8 cellular contexts compared by ENCODE assay signal in the genomic region with DNA sequence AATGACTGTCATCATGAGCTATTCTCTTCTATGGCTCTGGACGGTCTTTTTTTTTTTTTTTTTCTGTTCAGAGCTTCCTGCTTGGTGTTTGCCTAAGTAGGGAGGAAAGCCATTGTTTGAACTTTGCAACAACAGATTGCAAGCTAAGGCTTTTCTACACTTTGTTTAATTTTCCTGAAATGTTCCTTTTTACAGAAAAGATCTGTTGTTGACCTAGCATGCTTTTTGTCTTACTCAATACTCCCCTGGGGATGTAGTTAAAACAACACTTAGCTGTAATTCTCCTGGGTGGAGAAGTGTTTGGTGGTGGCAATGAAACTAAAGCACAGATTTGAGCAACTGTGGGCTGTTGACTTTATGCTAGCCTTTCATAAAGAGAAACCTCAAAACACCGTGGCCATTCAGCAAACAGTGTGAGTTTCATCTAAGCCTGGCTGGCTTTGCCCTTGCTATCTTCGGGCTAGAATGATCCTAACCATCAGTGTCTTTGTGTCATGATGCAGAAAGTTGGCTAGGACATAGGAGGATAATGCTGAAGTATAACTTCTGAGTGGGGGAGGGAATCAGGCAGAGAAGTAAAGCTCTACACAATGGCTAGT.
DNase-seq lines count a peak whose midpoint lies in the region; ATAC-seq and TF ChIP-seq lines count a peak whose summit lies in the region.

No MANE protein-coding gene starts in this region.

- peak overlapping the region; percentile 64 for H3K4ac ChIP-seq in IMR-90 (ENCODE audit: low read depth, low read length)

- no peak for TF ChIP-seq CTCF in IMR-90 (conservative IDR thresholded peaks at IDR 0.05; ENCODE audit: low read depth, low read length)

- 0 out of 2 replicates have a peak, but pooled peaks cover 3% of the 10 kb centered on the region for H3K9me1 ChIP-seq in IMR-90 (ENCODE audit: insufficient read depth, low read length)

- H3K9ac ChIP-seq in IMR-90 (ENCODE audit: low read depth, low read length) = no peak overlapping the region

- no peaks in the 10 kb centered on the region for H3K79me1 ChIP-seq in IMR-90 (ENCODE audit: low read depth in 1 of 2, low read length in 2 of 2)

- peaks cover 15% of the 10 kb centered on the region for H3K9me3 Mint-ChIP-seq in dendritic cell treated with granulocyte-macrophage colony-stimulating factor and Interleukin-4, amounts not matched to agents 40 ng/mL and 50 ng/mL, for 4 days
- H3K9me3 Mint-ChIP-seq in CD8-positive, alpha-beta memory T cell = peaks cover 0 to 2% (median 0%) of the 10 kb centered on the region in 5 donors

- peak overlapping the region; percentile 59; the same call in 1 of the 2 replicates for H3K18ac ChIP-seq in IMR-90 (ENCODE audit: low read depth, low read length)

- DNase-seq in IMR-90 (peak; percentile 33), pons (ENCODE audit: low spot score) (peak; percentile 68), HuH-7.5 (ENCODE audit: low spot score) (no peak)
- DNase-seq in CD8-positive, alpha-beta memory T cell = no peak
- DNase-seq in effector CD8-positive, alpha-beta T cell (lab: John Stamatoyannopoulos, UW) = no peak

- POLR2A ChIA-PET in IMR-90 (lab: Charles Lee; ENCODE audit: unreplicated experiment) = no interaction called here
- POLR2A ChIA-PET in CD8-positive, alpha-beta memory T cell (lab: Charles Lee) = no interaction called here

- dilution Hi-C loops in IMR-90 (cut with HindIII; ENCODE audit: low sequenced_read_pairs, unreplicated experiment) = no loop called here

- H2BK5ac ChIP-seq in IMR-90 (ENCODE audit: low read depth, low read length, poor library complexity, severe bottlenecking) = peak overlapping the region; percentile 52

- H3K4me1 Mint-ChIP-seq in dendritic cell treated with granulocyte-macrophage colony-stimulating factor and Interleukin-4, amounts not matched to agents 40 ng/mL and 50 ng/mL, for 4 days (ENCODE audit: low read depth) = peaks cover 80% of the 10 kb centered on the region
- H3K4me1 Mint-ChIP-seq in CD8-positive, alpha-beta memory T cell = peaks cover 18 to 29% (median 24%) of the 10 kb centered on the region in 3 donors

- H3K4me2 ChIP-seq in IMR-90 (ENCODE audit: low read depth, low read length) = peak overlapping the region; percentile 66; the same call in 1 of the 2 replicates

- H3K36me3 ChIP-seq in IMR-90 (ENCODE audit: control insufficient read depth, insufficient read depth, low read length) = no peaks in the 10 kb centered on the region
- no peaks in the 10 kb centered on the region for H3K36me3 ChIP-seq in CD8-positive, alpha-beta memory T cell (ENCODE audit: insufficient read depth, low read length)

- no peak overlapping the region for H2AK9ac ChIP-seq in IMR-90 (replicated peaks; ENCODE audit: low read depth, low read length, poor library complexity)

- peak overlapping the region; percentile 79; the same call in 2 of the 3 replicates for H2BK15ac ChIP-seq in IMR-90 (ENCODE audit: low read depth, low read length)

- H2AFZ ChIP-seq in IMR-90 (replicated peaks; ENCODE audit: low read length, poor library complexity) = peak overlapping the region; percentile 67

- no peak overlapping the region for H3K56ac ChIP-seq in IMR-90 (ENCODE audit: extremely low read depth, insufficient read depth, low read length)

- in situ Hi-C loops in IMR-90 (cut with MboI; ENCODE audit: low sequenced_read_pairs) = no loop called here

- peaks cover 5% of the 10 kb centered on the region; the same call in 1 of the 2 replicates for H3K4me1 ChIP-seq in IMR-90 (ENCODE audit: control insufficient read depth, insufficient read depth, low read length)
- peaks cover 13% of the 10 kb centered on the region for H3K4me1 ChIP-seq in CD8-positive, alpha-beta memory T cell (ENCODE audit: insufficient read depth, low read length)

- H2BK20ac ChIP-seq in IMR-90 (ENCODE audit: low read depth, low read length) = peak overlapping the region; percentile 71

- peak overlapping the region; percentile 83 for H2AK5ac ChIP-seq in IMR-90 (ENCODE audit: low read depth, low read length)

- CTCF ChIA-PET in IMR-90 (lab: Yijun Ruan, JAX) = interaction anchor here (1.4 to 1.7 kb wide), 2 partner anchors 10 to 13 kb away, joined by 4 to 8 read pairs; no protein-coding TSS in a partner anchor
- CTCF ChIA-PET in CD8-positive, alpha-beta memory T cell (lab: Charles Lee) = interaction anchor here (1.5 kb wide), 1 partner anchor 10 kb away, joined by 4 read pairs; no protein-coding TSS in a partner anchor

- peak overlapping the region; percentile 64; the same call in 1 of the 2 replicates for H3K23ac ChIP-seq in IMR-90 (ENCODE audit: low read depth, low read length)

- peak overlapping the region in 1 of 2 experiments; percentile 59; a peak in 1 of 4 replicates for H4K8ac ChIP-seq in IMR-90 (ENCODE audit: low read depth in 2 of 2, low read length in 2 of 2)

- ATAC-seq in GM18499 (IDR thresholded peaks at IDR 0.05; ENCODE audit: insufficient read depth, unreplicated experiment) (peak; percentile 74), GM21576 (IDR thresholded peaks at IDR 0.05; ENCODE audit: unreplicated experiment) (peak; percentile 71), IMR-90 (ENCODE audit: low read depth) (peak; percentile 67)

- no peak for TF ChIP-seq POLR2A in IMR-90 (IDR thresholded peaks at IDR 0.05; ENCODE audit: low read depth, low read length)

- peak overlapping the region; percentile 16; the same call in 1 of the 2 replicates for H3K27ac ChIP-seq in IMR-90 (ENCODE audit: insufficient read depth, low read length)
- H3K27ac ChIP-seq in CD8-positive, alpha-beta memory T cell (ENCODE audit: low read depth, low read length) = no peak overlapping the region

- H4K5ac ChIP-seq in IMR-90 (ENCODE audit: low read depth, low read length) = no peak overlapping the region

- H3K27me3 Mint-ChIP-seq in dendritic cell treated with granulocyte-macrophage colony-stimulating factor and Interleukin-4, amounts not matched to agents 40 ng/mL and 50 ng/mL, for 4 days = no peaks in the 10 kb centered on the region
- peaks cover 3 to 13% of the 10 kb centered on the region in 2 donors for H3K27me3 Mint-ChIP-seq in CD8-positive, alpha-beta memory T cell

- no peaks in the 10 kb centered on the region for H3K27me3 ChIP-seq in IMR-90 (ENCODE audit: control insufficient read depth, insufficient read depth, low read length)
- no peaks in the 10 kb centered on the region for H3K27me3 ChIP-seq in CD8-positive, alpha-beta memory T cell (ENCODE audit: insufficient read depth, low read length, poor library complexity, severe bottlenecking)

- peak overlapping the region; percentile 84 for H3K27ac Mint-ChIP-seq in dendritic cell treated with granulocyte-macrophage colony-stimulating factor and Interleukin-4, amounts not matched to agents 40 ng/mL and 50 ng/mL, for 4 days
- no peak overlapping the region for H3K27ac Mint-ChIP-seq in CD8-positive, alpha-beta memory T cell

- H3K9me3 ChIP-seq in IMR-90 (ENCODE audit: control insufficient read depth, insufficient read depth, low read length) = no peaks in the 10 kb centered on the region
- H3K9me3 ChIP-seq in CD8-positive, alpha-beta memory T cell (ENCODE audit: low read length) = no peaks in the 10 kb centered on the region

- H4K20me1 ChIP-seq in IMR-90 (ENCODE audit: insufficient read depth, low read length) = no peaks in the 10 kb centered on the region

- peaks cover 38% of the 10 kb centered on the region for H3K36me3 Mint-ChIP-seq in dendritic cell treated with granulocyte-macrophage colony-stimulating factor and Interleukin-4, amounts not matched to agents 40 ng/mL and 50 ng/mL, for 4 days (ENCODE audit: low read depth)
- H3K36me3 Mint-ChIP-seq in CD8-positive, alpha-beta memory T cell = no peaks in the 10 kb centered on the region

- TF ChIP-seq RAD21 in IMR-90 (IDR thresholded peaks at IDR 0.05; ENCODE audit: low read length) = no peak

- no CpG with 5 or more reads among the region's 3 CpGs for WGBS in IMR-90 (ENCODE audit: extremely low coverage in 2 of 2, insufficient read length in 1 of 2), 2 experiments

- intact Hi-C loops in IMR-90 (cut with micrococcal nuclease) = no loop called here
- intact Hi-C loops in dendritic cell treated with granulocyte-macrophage colony-stimulating factor and Interleukin-4, amounts not matched to agents 40 ng/mL and 50 ng/mL, for 4 days (cut with micrococcal nuclease) = no loop called here

- peak overlapping the region; percentile 74 for H4K91ac ChIP-seq in IMR-90 (ENCODE audit: insufficient read depth, low read depth, low read length)

- BruUV-seq in IMR-90 (replicated peaks; lab: Mats Ljungman, UMichigan) = no TSS peak

- H3K14ac ChIP-seq in IMR-90 (replicated peaks; ENCODE audit: low read depth, low read length) = peak overlapping the region; percentile 82

- peak overlapping the region; percentile 85 for H2BK120ac ChIP-seq in IMR-90 (ENCODE audit: low read depth, low read length)

- peak overlapping the region; percentile 23 for H3K4me3 Mint-ChIP-seq in dendritic cell treated with granulocyte-macrophage colony-stimulating factor and Interleukin-4, amounts not matched to agents 40 ng/mL and 50 ng/mL, for 4 days
- H3K4me3 Mint-ChIP-seq in CD8-positive, alpha-beta memory T cell = no peak overlapping the region

- no peak overlapping the region for H3K4me3 ChIP-seq in IMR-90 (ENCODE audit: insufficient read depth, low read depth, low read length)
- H3K4me3 ChIP-seq in CD8-positive, alpha-beta memory T cell (ENCODE audit: low read length) = no peak overlapping the region

TF ChIP-seq in IMR-90, 13 proteins besides CTCF, POLR2A, EP300 and RAD21:
- TF ChIP-seq CEBPB (IDR thresholded peaks at IDR 0.05; ENCODE audit: low read depth, low read length) = no peak
- TF ChIP-seq CHD1 (IDR thresholded peaks at IDR 0.05; ENCODE audit: low read depth, low read length) = no peak
- no peak for TF ChIP-seq MAZ (IDR thresholded peaks at IDR 0.05; ENCODE audit: borderline replicate concordance, low read depth, low read length)
- TF ChIP-seq MAFK (IDR thresholded peaks at IDR 0.05; ENCODE audit: low read depth, low read length) = no peak
- no peak for TF ChIP-seq NFE2L2 (IDR thresholded peaks at IDR 0.05; ENCODE audit: low read depth, low read length)
- no peak for TF ChIP-seq BHLHE40 (IDR thresholded peaks at IDR 0.05; ENCODE audit: low read depth, low read length)

Comparison
In these comparisons a context has a peak if more than half of its experiments do, and no peak if none do; other contexts are left out.
1. DNase-seq: peak in IMR-90 (single experiment) and pons (single experiment); none in CD8-positive, alpha-beta memory T cell (0 of 5), effector CD8-positive, alpha-beta T cell (single experiment) and HuH-7.5 (single experiment).
2. Peak in every context shown above with its lines, with median percentiles within 50 percentile points of each other: ATAC-seq.